Comparison of ENCODE assay signal across 1 cellular context in genomic region chr2:174012347-174013309, GRCh38.
TF ChIP-seq lines count a peak whose summit lies in the region.

No MANE protein-coding gene starts in this region.

TF ChIP-seq in H1, 55 proteins besides CTCF, POLR2A, EP300 and RAD21 (continued from another document):
- TF ChIP-seq GTF2F1 (IDR thresholded peaks at IDR 0.05; ENCODE audit: borderline replicate concordance, low read depth, low read length) (no peak), RXRA (IDR thresholded peaks at IDR 0.05; ENCODE audit: insufficient read depth, low read depth, low read length) (no peak), RFX5 (IDR thresholded peaks at IDR 0.05; ENCODE audit: borderline replicate concordance, low read depth, low read length) (no peak), SUZ12 (IDR thresholded peaks at IDR 0.05; ENCODE audit: low read length) (no peak), CBX8 (IDR thresholded peaks at IDR 0.05; ENCODE audit: borderline replicate concordance, low read depth, low read length) (no peak), SIX5 (IDR thresholded peaks at IDR 0.05; ENCODE audit: low read depth, low read length) (no peak), JUND (IDR thresholded peaks at IDR 0.05; ENCODE audit: low read length) (peak; percentile 25; the same call in 1 of the 2 replicates), SRF (IDR thresholded peaks at IDR 0.05; ENCODE audit: low read depth, low read length) (no peak), ZNF274 (IDR thresholded peaks at IDR 0.05; ENCODE audit: borderline replicate concordance, extremely low read depth, low read length) (no peak), NANOG (IDR thresholded peaks at IDR 0.05; ENCODE audit: insufficient read depth, low read depth, low read length, poor library complexity, severe bottlenecking) (no peak), SP1 (IDR thresholded peaks at IDR 0.05; ENCODE audit: low read depth, low read length) (0 out of 2 replicates have a peak, but pooled peaks have one; percentile 27), SP2 (IDR thresholded peaks at IDR 0.05; ENCODE audit: low read length) (no peak), TBP (IDR thresholded peaks at IDR 0.05; ENCODE audit: low read depth, low read length) (peak; percentile 50; the same call in 1 of the 2 replicates), HDAC2 (IDR thresholded peaks at IDR 0.05; ENCODE audit: borderline replicate concordance in 1 of 2, low read depth in 2 of 2, low read length in 2 of 2) (no peak), CHD7 (IDR thresholded peaks at IDR 0.05; ENCODE audit: insufficient replicate concordance, low read length) (no peak), TCF12 (IDR thresholded peaks at IDR 0.05; ENCODE audit: low read depth, low read length) (no peak), YY1 (IDR thresholded peaks at IDR 0.05; ENCODE audit: low read depth, low read length) (no peak), ATF3 (IDR thresholded peaks at IDR 0.05; ENCODE audit: insufficient read depth, low read depth, low read length) (no peak), POU5F1 (IDR thresholded peaks at IDR 0.05; ENCODE audit: low read depth, low read length) (no peak), TEAD4 (IDR thresholded peaks at IDR 0.05; ENCODE audit: low read depth, low read length) (no peak), FOSL1 (IDR thresholded peaks at IDR 0.05; ENCODE audit: insufficient read depth, low read depth, low read length) (no peak), PHF8 (conservative IDR thresholded peaks at IDR 0.05; ENCODE audit: low read depth, low read length) (peak; percentile 55; the same call in 1 of the 2 replicates), MAX (IDR thresholded peaks at IDR 0.05) (peak; percentile 95), USF2 (IDR thresholded peaks at IDR 0.05; ENCODE audit: low read length) (no peak), EGR1 (IDR thresholded peaks at IDR 0.05; ENCODE audit: borderline replicate concordance, low read depth, low read length) (no peak), KDM1A (IDR thresholded peaks at IDR 0.05; ENCODE audit: borderline replicate concordance, low read length) (0 out of 2 replicates have a peak, but pooled peaks have one; percentile 10), RNF2 (IDR thresholded peaks at IDR 0.05; ENCODE audit: borderline replicate concordance, low read depth, low read length, missing control alignments, poor library complexity, severe bottlenecking) (peak; percentile 53), CEBPB (IDR thresholded peaks at IDR 0.05; ENCODE audit: low read depth, low read length) (no peak), TAF7 (optimal IDR thresholded peaks at IDR 0.05; ENCODE audit: borderline replicate concordance, low read depth, low read length) (peak; percentile 44), BCL11A (IDR thresholded peaks at IDR 0.05; ENCODE audit: low read depth in 2 of 2, low read length in 2 of 2) (no peak), CHD2 (IDR thresholded peaks at IDR 0.05; ENCODE audit: low read length) (no peak), BACH1 (IDR thresholded peaks at IDR 0.05; ENCODE audit: low read length) (no peak), KDM4A (IDR thresholded peaks at IDR 0.05; ENCODE audit: low read depth, low read length, severe bottlenecking) (no peak), SIRT6 (IDR thresholded peaks at IDR 0.05; ENCODE audit: low read length) (no peak), ATF2 (IDR thresholded peaks at IDR 0.05; ENCODE audit: low read length) (no peak), BRCA1 (IDR thresholded peaks at IDR 0.05; ENCODE audit: low read depth, low read length) (no peak), ASH2L (IDR thresholded peaks at IDR 0.05; ENCODE audit: low read length) (peak; percentile 91), CBX5 (IDR thresholded peaks at IDR 0.05; ENCODE audit: low read depth, low read length) (no peak), SAP30 (IDR thresholded peaks at IDR 0.05; ENCODE audit: insufficient read depth, insufficient replicate concordance, low read length) (no peak), SP4 (IDR thresholded peaks at IDR 0.05; ENCODE audit: low read length) (no peak), POLR2AphosphoS5 (IDR thresholded peaks at IDR 0.05; ENCODE audit: low read depth, low read length) (peak; percentile 51; the same call in 1 of the 2 replicates), GABPA (IDR thresholded peaks at IDR 0.05; ENCODE audit: borderline replicate concordance, insufficient read depth, low read length) (no peak; the same call in 1 of the 2 replicates), TAF1 (IDR thresholded peaks at IDR 0.05; ENCODE audit: low read depth, low read length) (0 out of 2 replicates have a peak, but pooled peaks have one; percentile 23), E2F6 (IDR thresholded peaks at IDR 0.05) (peak; percentile 99), JUN (IDR thresholded peaks at IDR 0.05; ENCODE audit: low read depth, low read length) (no peak), RBBP5 (IDR thresholded peaks at IDR 0.05; ENCODE audit: borderline replicate concordance, low read depth, low read length) (peak; percentile 96), CREB1 (IDR thresholded peaks at IDR 0.05) (no peak), SIN3A (conservative IDR thresholded peaks at IDR 0.05 in 1 of 2, IDR thresholded peaks at IDR 0.05 in 1 of 2; ENCODE audit: low read depth in 1 of 2, low read length in 2 of 2) (no peak), NRF1 (IDR thresholded peaks at IDR 0.05; ENCODE audit: low read depth, low read length) (no peak), EZH2 (IDR thresholded peaks at IDR 0.05; ENCODE audit: low read depth, low read length, severe bottlenecking) (no peak)
TF ChIP-seq in H1: peak in this region for 13.
